1 cellular context compared by ENCODE assay signal in the genomic region with DNA sequence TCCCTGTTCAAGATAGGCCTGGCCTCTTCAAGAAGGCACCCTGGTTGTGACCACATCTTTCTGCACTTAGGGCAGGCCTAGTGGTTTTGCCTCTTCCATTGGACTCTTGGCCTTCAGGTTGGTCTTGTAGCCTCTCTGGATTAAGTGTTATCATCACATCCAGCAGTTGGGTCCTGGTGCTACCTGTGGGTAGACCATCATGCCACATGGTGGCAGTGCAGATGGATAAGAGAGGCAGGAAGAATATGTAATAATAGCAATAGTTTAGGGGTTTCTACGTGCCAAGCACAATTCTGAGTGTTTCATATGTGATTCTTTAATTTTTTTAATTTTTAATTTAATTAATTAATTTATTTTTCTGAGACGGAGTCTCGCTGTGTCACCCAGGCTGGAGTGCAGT.
TF ChIP-seq lines count a peak whose summit lies in the region.

No MANE protein-coding gene starts in this region.

TF ChIP-seq in GM23338, 12 proteins besides CTCF, POLR2A, EP300 and RAD21 (continued from another document):
- TF ChIP-seq, protein P1, sequence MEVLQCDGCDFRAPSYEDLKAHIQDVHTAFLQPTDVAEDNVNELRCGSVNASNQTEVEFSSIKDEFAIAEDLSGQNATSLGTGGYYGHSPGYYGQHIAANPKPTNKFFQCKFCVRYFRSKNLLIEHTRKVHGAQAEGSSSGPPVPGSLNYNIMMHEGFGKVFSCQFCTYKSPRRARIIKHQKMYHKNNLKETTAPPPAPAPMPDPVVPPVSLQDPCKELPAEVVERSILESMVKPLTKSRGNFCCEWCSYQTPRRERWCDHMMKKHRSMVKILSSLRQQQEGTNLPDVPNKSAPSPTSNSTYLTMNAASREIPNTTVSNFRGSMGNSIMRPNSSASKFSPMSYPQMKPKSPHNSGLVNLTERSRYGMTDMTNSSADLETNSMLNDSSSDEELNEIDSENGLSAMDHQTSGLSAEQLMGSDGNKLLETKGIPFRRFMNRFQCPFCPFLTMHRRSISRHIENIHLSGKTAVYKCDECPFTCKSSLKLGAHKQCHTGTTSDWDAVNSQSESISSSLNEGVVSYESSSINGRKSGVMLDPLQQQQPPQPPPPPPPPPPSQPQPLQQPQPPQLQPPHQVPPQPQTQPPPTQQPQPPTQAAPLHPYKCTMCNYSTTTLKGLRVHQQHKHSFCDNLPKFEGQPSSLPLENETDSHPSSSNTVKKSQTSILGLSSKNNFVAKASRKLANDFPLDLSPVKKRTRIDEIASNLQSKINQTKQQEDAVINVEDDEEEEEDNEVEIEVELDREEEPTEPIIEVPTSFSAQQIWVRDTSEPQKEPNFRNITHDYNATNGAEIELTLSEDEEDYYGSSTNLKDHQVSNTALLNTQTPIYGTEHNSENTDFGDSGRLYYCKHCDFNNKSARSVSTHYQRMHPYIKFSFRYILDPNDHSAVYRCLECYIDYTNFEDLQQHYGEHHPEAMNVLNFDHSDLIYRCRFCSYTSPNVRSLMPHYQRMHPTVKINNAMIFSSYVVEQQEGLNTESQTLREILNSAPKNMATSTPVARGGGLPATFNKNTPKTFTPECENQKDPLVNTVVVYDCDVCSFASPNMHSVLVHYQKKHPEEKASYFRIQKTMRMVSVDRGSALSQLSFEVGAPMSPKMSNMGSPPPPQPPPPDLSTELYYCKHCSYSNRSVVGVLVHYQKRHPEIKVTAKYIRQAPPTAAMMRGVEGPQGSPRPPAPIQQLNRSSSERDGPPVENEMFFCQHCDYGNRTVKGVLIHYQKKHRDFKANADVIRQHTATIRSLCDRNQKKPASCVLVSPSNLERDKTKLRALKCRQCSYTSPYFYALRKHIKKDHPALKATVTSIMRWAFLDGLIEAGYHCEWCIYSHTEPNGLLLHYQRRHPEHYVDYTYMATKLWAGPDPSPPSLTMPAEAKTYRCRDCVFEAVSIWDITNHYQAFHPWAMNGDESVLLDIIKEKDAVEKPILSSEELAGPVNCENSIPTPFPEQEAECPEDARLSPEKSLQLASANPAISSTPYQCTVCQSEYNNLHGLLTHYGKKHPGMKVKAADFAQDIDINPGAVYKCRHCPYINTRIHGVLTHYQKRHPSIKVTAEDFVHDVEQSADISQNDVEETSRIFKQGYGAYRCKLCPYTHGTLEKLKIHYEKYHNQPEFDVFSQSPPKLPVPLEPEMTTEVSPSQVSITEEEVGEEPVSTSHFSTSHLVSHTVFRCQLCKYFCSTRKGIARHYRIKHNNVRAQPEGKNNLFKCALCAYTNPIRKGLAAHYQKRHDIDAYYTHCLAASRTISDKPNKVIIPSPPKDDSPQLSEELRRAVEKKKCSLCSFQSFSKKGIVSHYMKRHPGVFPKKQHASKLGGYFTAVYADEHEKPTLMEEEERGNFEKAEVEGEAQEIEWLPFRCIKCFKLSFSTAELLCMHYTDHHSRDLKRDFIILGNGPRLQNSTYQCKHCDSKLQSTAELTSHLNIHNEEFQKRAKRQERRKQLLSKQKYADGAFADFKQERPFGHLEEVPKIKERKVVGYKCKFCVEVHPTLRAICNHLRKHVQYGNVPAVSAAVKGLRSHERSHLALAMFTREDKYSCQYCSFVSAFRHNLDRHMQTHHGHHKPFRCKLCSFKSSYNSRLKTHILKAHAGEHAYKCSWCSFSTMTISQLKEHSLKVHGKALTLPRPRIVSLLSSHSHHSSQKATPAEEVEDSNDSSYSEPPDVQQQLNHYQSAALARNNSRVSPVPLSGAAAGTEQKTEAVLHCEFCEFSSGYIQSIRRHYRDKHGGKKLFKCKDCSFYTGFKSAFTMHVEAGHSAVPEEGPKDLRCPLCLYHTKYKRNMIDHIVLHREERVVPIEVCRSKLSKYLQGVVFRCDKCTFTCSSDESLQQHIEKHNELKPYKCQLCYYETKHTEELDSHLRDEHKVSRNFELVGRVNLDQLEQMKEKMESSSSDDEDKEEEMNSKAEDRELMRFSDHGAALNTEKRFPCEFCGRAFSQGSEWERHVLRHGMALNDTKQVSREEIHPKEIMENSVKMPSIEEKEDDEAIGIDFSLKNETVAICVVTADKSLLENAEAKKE (CRISPR knock-in tag; IDR thresholded peaks at IDR 0.05): no peak
